ENCODE assay signal across 14 cellular contexts in the genomic region with DNA sequence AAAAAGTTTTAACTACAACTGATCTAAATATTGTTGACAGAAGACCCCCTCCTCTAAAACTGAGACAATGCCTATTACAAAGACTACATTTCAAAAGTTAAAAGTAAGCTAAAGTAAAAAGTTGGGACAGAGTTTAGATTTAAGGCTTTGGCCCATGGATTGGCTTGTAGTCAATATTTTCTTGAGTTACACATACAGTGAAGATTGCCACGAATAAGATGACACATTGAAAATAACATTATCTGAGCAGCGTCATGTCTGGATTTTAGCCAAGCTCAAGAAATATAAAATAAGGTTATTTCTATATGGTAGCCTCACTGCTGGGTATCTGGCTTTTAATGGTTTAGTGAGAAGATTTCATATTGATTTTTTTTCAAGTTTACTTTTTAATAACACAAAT.
DNase-seq lines count a peak whose midpoint lies in the region; ATAC-seq and TF ChIP-seq lines count a peak whose summit lies in the region.
"Had no signal": no experiment of that assay in that cellular context is flagged by ENCODE, and none has a peak within 500 bp of the region (broad histone marks: within the 10 kb centered on the region; RNA-seq: fewer than 3 reads in every experiment).

No MANE protein-coding gene starts in this region.

- H3K27me3 ChIP-seq in brain microvascular endothelial cell (replicated peaks) (no peaks in the 10 kb centered on the region), mesenchymal stem cell (ENCODE audit: control insufficient read depth in 1 of 2, insufficient read depth in 1 of 2, low read length in 2 of 2) (no peaks in the 10 kb centered on the region)
- H3K27me3 ChIP-seq: BE2C had no signal

- in situ Hi-C loops in brain microvascular endothelial cell (cut with HindIII; ENCODE audit: low pct_ligation_motif_present, low sequenced_read_pairs) = no loop called here

- H2BK15ac ChIP-seq in mesenchymal stem cell (ENCODE audit: low read depth, poor library complexity, severe bottlenecking) = no peak overlapping the region

- ATAC-seq in GM21367 (IDR thresholded peaks at IDR 0.05; ENCODE audit: unreplicated experiment) = no peak
- ATAC-seq: A549, GM12878, GM23338 had no signal

- H2BK12ac ChIP-seq in mesenchymal stem cell (ENCODE audit: low read length in 2 of 2) = no peak overlapping the region

- H3K36me3 ChIP-seq in brain microvascular endothelial cell (replicated peaks) = no peaks in the 10 kb centered on the region
- H3K36me3 ChIP-seq in mesenchymal stem cell (ENCODE audit: control insufficient read depth in 1 of 2, insufficient read depth in 2 of 2, low read depth in 1 of 2, low read length in 2 of 2) = no peaks in the 10 kb centered on the region
- H3K36me3 ChIP-seq: BE2C had no signal

- H3K4me3 ChIP-seq in brain microvascular endothelial cell (ENCODE audit: low read depth, low read length) = no peak overlapping the region
- H3K4me3 ChIP-seq in fibroblast of mammary gland (ENCODE audit: control insufficient read depth, low read depth, low read length) = no peak overlapping the region
- no peak overlapping the region for H3K4me3 ChIP-seq in mesenchymal stem cell (ENCODE audit: insufficient read depth in 1 of 2, low read depth in 1 of 2, low read length in 2 of 2)
- H3K4me3 ChIP-seq: A549, GM12878, GM23338 had no signal

- peak overlapping the region; percentile 74 for H3K9ac ChIP-seq in mesenchymal stem cell (ENCODE audit: low read length)

- peak; percentile 44 for DNase-seq in brain microvascular endothelial cell
- DNase-seq in fibroblast of mammary gland (ENCODE audit: low read depth) = peak; percentile 69
- no peak for DNase-seq in mesenchymal stem cell
- DNase-seq in SIG-M5 treated with dmso at 0.1 percent for 504 hours (lab: John Stamatoyannopoulos, UW; ENCODE audit: unreplicated experiment) = no peak
- no peak for DNase-seq in putamen (ENCODE audit: low spot score)
- DNase-seq: BE2C; CD4-positive, alpha-beta memory T cell; DMS79; H9 had no signal

- no peak for TF ChIP-seq CTCF in brain microvascular endothelial cell (IDR thresholded peaks at IDR 0.05; ENCODE audit: low read depth, low read length, missing control alignments)
- TF ChIP-seq CTCF in fibroblast of mammary gland (conservative IDR thresholded peaks at IDR 0.05; ENCODE audit: control insufficient read depth, insufficient read depth, low read depth, low read length) = no peak

- H3K4me1 ChIP-seq in mesenchymal stem cell (ENCODE audit: control insufficient read depth, insufficient read depth, low read depth, low read length) = no peaks in the 10 kb centered on the region
- H3K4me1 ChIP-seq: A549 had no signal

- H3K4me2 ChIP-seq in mesenchymal stem cell (ENCODE audit: low read length, poor library complexity, severe bottlenecking) = no peak overlapping the region
- H3K4me2 ChIP-seq: A549, GM23338 had no signal

- no peak overlapping the region for H2AFZ ChIP-seq in mesenchymal stem cell (ENCODE audit: low read depth, low read length)
- H2AFZ ChIP-seq: GM23338 had no signal

- H2BK5ac ChIP-seq in mesenchymal stem cell (ENCODE audit: low read depth, low read length, poor library complexity, severe bottlenecking) = no peak overlapping the region

- 100% methylated on average over 1 of the region's 2 CpGs for WGBS in mesenchymal stem cell

- peaks cover 14% of the 10 kb centered on the region for H3K9me3 ChIP-seq in mesenchymal stem cell (ENCODE audit: control insufficient read depth, low read length)
- H3K9me3 ChIP-seq: A549, BE2C had no signal

- no peak overlapping the region for H3K18ac ChIP-seq in mesenchymal stem cell (ENCODE audit: low read depth in 1 of 2, low read length in 2 of 2)

- H3K27ac ChIP-seq in brain microvascular endothelial cell (no peak overlapping the region), mesenchymal stem cell (ENCODE audit: low read length, poor library complexity, severe bottlenecking) (no peak overlapping the region)
- H3K27ac ChIP-seq: A549, C4-2B had no signal

- no peaks in the 10 kb centered on the region for H3K79me1 ChIP-seq in mesenchymal stem cell (replicated peaks; ENCODE audit: low read length, poor library complexity, severe bottlenecking)

- no peak overlapping the region for H2BK120ac ChIP-seq in mesenchymal stem cell (ENCODE audit: low read depth, low read length)

- no peak overlapping the region for H2AK5ac ChIP-seq in mesenchymal stem cell (ENCODE audit: low read length, severe bottlenecking)

- H4K8ac ChIP-seq in mesenchymal stem cell (ENCODE audit: low read length) = no peak overlapping the region

- no peak overlapping the region for H3K23ac ChIP-seq in mesenchymal stem cell (ENCODE audit: low read length in 2 of 2)

- no peak overlapping the region for H4K91ac ChIP-seq in mesenchymal stem cell (ENCODE audit: low read length)

- no peak overlapping the region for H3K4ac ChIP-seq in mesenchymal stem cell (ENCODE audit: low read depth in 1 of 2, low read length in 2 of 2)

- H3K14ac ChIP-seq in mesenchymal stem cell (ENCODE audit: low read length in 2 of 2) = no peak overlapping the region

Comparison
In these comparisons a context has a peak if more than half of its experiments do, and no peak if none do; other contexts are left out.
1. DNase-seq: peak in brain microvascular endothelial cell (single experiment) and fibroblast of mammary gland (single experiment); none in mesenchymal stem cell (single experiment), SIG-M5 treated with dmso at 0.1 percent for 504 hours (single experiment) and putamen (single experiment).